In the genomic region with DNA sequence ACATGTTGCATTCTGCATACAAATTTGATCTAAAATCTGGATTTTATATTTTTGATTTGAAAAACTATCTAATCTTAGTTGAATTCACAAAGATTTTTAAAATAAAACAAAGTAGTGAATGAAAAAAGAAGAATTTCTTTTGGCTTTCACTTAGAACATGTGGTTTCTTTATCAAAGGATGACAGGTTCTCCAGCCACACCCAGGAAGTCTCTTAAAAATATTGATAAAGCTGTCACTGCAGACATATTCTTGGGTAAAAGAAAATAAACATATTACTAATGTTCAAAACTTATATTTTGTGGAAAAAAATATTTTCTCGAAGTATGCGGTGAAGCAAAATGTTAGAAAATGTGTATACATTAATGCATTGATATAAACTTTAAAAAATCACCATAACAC, we compare ENCODE assay signal across 27 cellular contexts. TPM values are rescaled to one million over a fixed set of nuclear protein-coding genes. Genes with fewer than 3 reads are reported as not detected.
DNase-seq lines count a peak whose midpoint lies in the region; ATAC-seq, FAIRE-seq and TF ChIP-seq lines count a peak whose summit lies in the region.
"Had no signal": no experiment of that assay in that cellular context is flagged by ENCODE, and none has a peak within 500 bp of the region (broad histone marks: within the 10 kb centered on the region; RNA-seq: fewer than 3 reads in every experiment).

No MANE protein-coding gene starts in this region.

- H3K9ac ChIP-seq in HUES6 (ENCODE audit: low read length) (no peak overlapping the region), mammary epithelial cell (ENCODE audit: insufficient read depth, low read length) (no peak overlapping the region)

- no peak for ATAC-seq in left lung
- ATAC-seq: activated naive CD8-positive, alpha-beta T cell treated with anti-CD3 and anti-CD28 coated beads, Interleukin-2, amount 50 U/mL, for 24 hours; GM12878; Panc1 had no signal

- FAIRE-seq in frontal cortex (lab: Jason Lieb, UNC): peak; percentile 68
- FAIRE-seq: GM12878 had no signal

- H3K9me3 Mint-ChIP-seq in CD4-positive, alpha-beta memory T cell: no peaks in the 10 kb centered on the region
- H3K9me3 Mint-ChIP-seq: activated naive CD8-positive, alpha-beta T cell treated with anti-CD3 and anti-CD28 coated beads, Interleukin-2, amount 50 U/mL, for 24 hours; activated T-cell treated with anti-CD3 and anti-CD28 coated beads, Interleukin-2, amount 50 U/mL, for 24 hours; type B pancreatic cell had no signal

- 92% methylated on average over 2 of the region's 2 CpGs for WGBS in mammary epithelial cell (ENCODE audit: low coverage, missing lambda C conversion rate)

- peak overlapping the region in 4 of 8 donors; percentile 25 to 90 (median 56) for H3K4me3 Mint-ChIP-seq in CD4-positive, alpha-beta memory T cell
- H3K4me3 Mint-ChIP-seq: activated naive CD8-positive, alpha-beta T cell treated with anti-CD3 and anti-CD28 coated beads, Interleukin-2, amount 50 U/mL, for 24 hours; activated T-cell treated with anti-CD3 and anti-CD28 coated beads, Interleukin-2, amount 50 U/mL, for 24 hours had no signal

- peaks cover 23 to 46% (median 25%) of the 10 kb centered on the region in 4 donors for H3K4me1 Mint-ChIP-seq in CD4-positive, alpha-beta memory T cell

- dilution Hi-C loops in mammary epithelial cell (cut with HindIII; ENCODE audit: low sequenced_read_pairs): no loop called here

- CTCF ChIA-PET in CD4-positive, alpha-beta memory T cell (lab: Charles Lee; ENCODE audit: partially characterized antibody): interaction anchor here (0.6 to 7.7 kb wide), 6 partner anchors 11 to 241 kb away, joined by 3 to 86 read pairs (median 4); a partner anchor contains a TSS
- CTCF ChIA-PET in mammary epithelial cell (lab: Charles Lee; ENCODE audit: low non-redundant PET): interaction anchor here (0.7 kb wide), 1 partner anchor 153 kb away, joined by 3 read pairs; no protein-coding TSS in a partner anchor

- POLR2A ChIA-PET in CD4-positive, alpha-beta memory T cell (lab: Charles Lee; ENCODE audit: partially characterized antibody): interaction anchor here (0.6 to 2.4 kb wide), 7 partner anchors 11 to 1453 kb away, joined by 3 to 33 read pairs (median 3); a partner anchor contains a TSS

- in situ Hi-C loops in mammary epithelial cell (cut with MboI; ENCODE audit: low sequenced_read_pairs in 2 of 2): no loop called here

- H3K27me3 ChIP-seq in CD4-positive, alpha-beta memory T cell (ENCODE audit: insufficient read depth, low read length): no peaks in the 10 kb centered on the region
- H3K27me3 ChIP-seq in HUES6 (ENCODE audit: control insufficient read depth, insufficient read depth, low read length): no peaks in the 10 kb centered on the region
- H3K27me3 ChIP-seq in mammary epithelial cell (ENCODE audit: insufficient read depth, low read length): no peaks in the 10 kb centered on the region
- no peaks in the 10 kb centered on the region for H3K27me3 ChIP-seq in left lung
- H3K27me3 ChIP-seq: foreskin keratinocyte, heart right ventricle, right lobe of liver had no signal

- H4K20me1 ChIP-seq in mammary epithelial cell (ENCODE audit: insufficient read depth, low read length): no peaks in the 10 kb centered on the region

- H3K9me3 ChIP-seq in CD4-positive, alpha-beta memory T cell (ENCODE audit: control insufficient read depth in 1 of 2, low read length in 2 of 2): no peaks in the 10 kb centered on the region
- H3K9me3 ChIP-seq in HUES6 (ENCODE audit: control insufficient read depth, insufficient read depth, low read depth, low read length) (no peaks in the 10 kb centered on the region), mammary epithelial cell (replicated peaks; ENCODE audit: insufficient read depth, low read length) (no peaks in the 10 kb centered on the region), left lung (no peaks in the 10 kb centered on the region)
- H3K9me3 ChIP-seq: heart right ventricle, right lobe of liver had no signal

- H3K4me1 ChIP-seq in CD4-positive, alpha-beta memory T cell (ENCODE audit: insufficient read depth, low read length): peaks cover 32% of the 10 kb centered on the region
- peaks cover 32% of the 10 kb centered on the region for H3K4me1 ChIP-seq in HUES6 (ENCODE audit: control insufficient read depth, insufficient read depth, low read length)
- peaks cover 13% of the 10 kb centered on the region for H3K4me1 ChIP-seq in mammary epithelial cell (ENCODE audit: insufficient read depth, low read length)
- H3K4me1 ChIP-seq in left lung: peaks cover 0 to 6% of the 10 kb centered on the region in 2 donors
- H3K4me1 ChIP-seq: right lobe of liver had no signal

- peak overlapping the region; percentile 57 for H3K4me2 ChIP-seq in mammary epithelial cell (ENCODE audit: insufficient read depth, low read depth, low read length)

- H3K36me3 Mint-ChIP-seq in CD4-positive, alpha-beta memory T cell: no peaks in the 10 kb centered on the region
- H3K36me3 Mint-ChIP-seq: type B pancreatic cell had no signal

- no peak overlapping the region for H2AFZ ChIP-seq in mammary epithelial cell (ENCODE audit: low read depth, low read length)

- peaks cover 0 to 3% of the 10 kb centered on the region in 2 donors for H3K27me3 Mint-ChIP-seq in CD4-positive, alpha-beta memory T cell
- H3K27me3 Mint-ChIP-seq: activated naive CD8-positive, alpha-beta T cell treated with anti-CD3 and anti-CD28 coated beads, Interleukin-2, amount 50 U/mL, for 24 hours; activated T-cell treated with anti-CD3 and anti-CD28 coated beads, Interleukin-2, amount 50 U/mL, for 24 hours; type B pancreatic cell had no signal

- no peak overlapping the region for H3K4me3 ChIP-seq in CD4-positive, alpha-beta memory T cell (ENCODE audit: low read length in 2 of 2)
- H3K4me3 ChIP-seq in HUES6 (ENCODE audit: low read depth, low read length): no peak overlapping the region
- H3K4me3 ChIP-seq in mammary epithelial cell (replicated peaks in 1 of 3; ENCODE audit: insufficient read depth in 1 of 3, low read depth in 2 of 3, low read length in 3 of 3): no peak overlapping the region
- no peak overlapping the region for H3K4me3 ChIP-seq in left lung
- H3K4me3 ChIP-seq: GM12878, heart right ventricle, right lobe of liver had no signal

- DNase-seq in CD4-positive, alpha-beta memory T cell: peak in 4 of 5 donors; percentile 9 to 46 (median 24)
- DNase-seq in mammary epithelial cell: no peak
- no peak for DNase-seq in frontal cortex (ENCODE audit: low spot score in 2 of 2)
- DNase-seq in left lung: no peak
- no peak for DNase-seq in NCI-H187 treated with DMSO at 0.1 percent for 48 hours (lab: John Stamatoyannopoulos, UW)
- DNase-seq in NCI-H1092 treated with DMSO at 0.1 percent for 48 hours (lab: John Stamatoyannopoulos, UW): no peak
- DNase-seq: activated CD4-positive, CD25-positive, alpha-beta regulatory T cell treated with anti-CD3 and anti-CD28 coated beads, Interleukin-2, amount 50 U/mL, for 72 hours; activated gamma-delta T cell; activated naive CD8-positive, alpha-beta T cell treated with anti-CD3 and anti-CD28 coated beads, Interleukin-2, amount 50 U/mL, for 24 hours; activated T-cell treated with anti-CD3 and anti-CD28 coated beads, Interleukin-2, amount 50 U/mL, for 24 hours; C1 segment of cervical spinal cord; heart right ventricle; left colon; mesenchymal stem cell; NCI-H1092; NCI-H187; NCI-H524 treated with DMSO at 0.1 percent for 48 hours; posterior cingulate gyrus; right lobe of liver; SIG-M5; stimulated activated CD4-positive, alpha-beta T cell treated with anti-CD3 and anti-CD28 coated beads, Interleukin-2, amount 100 ng/mL, for 48 hours had no signal

- H3K79me2 ChIP-seq in mammary epithelial cell (ENCODE audit: insufficient read depth, low read length): no peaks in the 10 kb centered on the region

- BruUV-seq in mammary epithelial cell (replicated peaks; lab: Mats Ljungman, UMichigan): no TSS peak

- TF ChIP-seq CTCF in mammary epithelial cell (conservative IDR thresholded peaks at IDR 0.05 in 1 of 2, IDR thresholded peaks at IDR 0.05 in 1 of 2; ENCODE audit: extremely low read depth in 1 of 2, insufficient read depth in 1 of 2, low read depth in 1 of 2, low read length in 2 of 2) (no peak), left lung (IDR thresholded peaks at IDR 0.05) (no peak)

- intact Hi-C loops in CD4-positive, alpha-beta memory T cell (cut with micrococcal nuclease): loop anchor here (1.0 to 5.0 kb wide), 2 partner anchors 45 to 519 kb away; a partner anchor contains a TSS
- intact Hi-C loops in mammary epithelial cell (cut with micrococcal nuclease): loop anchor here (1.0 to 10.0 kb wide), 5 partner anchors 44 to 532 kb away; a partner anchor contains a TSS
- intact Hi-C loops in left lung (cut with DNase I): no loop called here

- peak overlapping the region in 1 of 7 donors; percentile 30 for H3K27ac Mint-ChIP-seq in CD4-positive, alpha-beta memory T cell
- H3K27ac Mint-ChIP-seq: type B pancreatic cell had no signal

- no peak overlapping the region for H3K27ac ChIP-seq in CD4-positive, alpha-beta memory T cell (ENCODE audit: low read depth, low read length)
- peak overlapping the region; percentile 52; the same call in 1 of the 2 replicates for H3K27ac ChIP-seq in HUES6 (ENCODE audit: low read depth, low read length)
- peak overlapping the region; percentile 26 for H3K27ac ChIP-seq in mammary epithelial cell (ENCODE audit: insufficient read depth, low read depth, low read length)
- no peak overlapping the region for H3K27ac ChIP-seq in left lung
- H3K27ac ChIP-seq: foreskin keratinocyte, HL-60, right lobe of liver had no signal

- no peaks in the 10 kb centered on the region for H3K36me3 ChIP-seq in CD4-positive, alpha-beta memory T cell (ENCODE audit: insufficient read depth, low read length)
- H3K36me3 ChIP-seq in HUES6 (ENCODE audit: control insufficient read depth, insufficient read depth, low read length) (no peaks in the 10 kb centered on the region), mammary epithelial cell (ENCODE audit: insufficient read depth, low read length) (no peaks in the 10 kb centered on the region), left lung (no peaks in the 10 kb centered on the region)
- H3K36me3 ChIP-seq: heart right ventricle, right lobe of liver had no signal

RNA-seq across cellular contexts. Expression of a gene that starts 44.3 kb away (rescaled TPM):
- 10 to 100 TPM; 11.6 to 12.9 TPM for total RNA-seq in CD4-positive, alpha-beta memory T cell
- polyA plus RNA-seq in CD4-positive, alpha-beta memory T cell: 100 to 1,000 TPM in 1 of 2 donors, 10 to 100 TPM in 1; 58.1 to 101 TPM
- 10 to 100 TPM; 24.9 to 57.3 TPM for total RNA-seq in mammary epithelial cell
- polyA plus RNA-seq in mammary epithelial cell: 28.5 TPM
- 13.4 TPM for polyA minus RNA-seq in mammary epithelial cell
- 49.7 TPM for total RNA-seq in frontal cortex
- 10 to 100 TPM; 18.4 to 27.0 TPM for total RNA-seq in left lung

Comparison
In these comparisons a context has a peak if more than half of its experiments do, and no peak if none do; other contexts are left out.
1. DNase-seq: peak in CD4-positive, alpha-beta memory T cell (4 of 5); none in mammary epithelial cell (single experiment), frontal cortex (0 of 2), left lung (0 of 2), NCI-H187 treated with DMSO at 0.1 percent for 48 hours (single experiment) and NCI-H1092 treated with DMSO at 0.1 percent for 48 hours (single experiment).
2. H3K27ac ChIP-seq: peak in HUES6 (single experiment) and mammary epithelial cell (single experiment); none in CD4-positive, alpha-beta memory T cell (single experiment) and left lung (0 of 2).
3. intact Hi-C loops: an anchor here in CD4-positive, alpha-beta memory T cell (1.0 to 5.0 kb wide) and mammary epithelial cell (1.0 to 10.0 kb wide); none called in left lung.